In the genomic region with DNA sequence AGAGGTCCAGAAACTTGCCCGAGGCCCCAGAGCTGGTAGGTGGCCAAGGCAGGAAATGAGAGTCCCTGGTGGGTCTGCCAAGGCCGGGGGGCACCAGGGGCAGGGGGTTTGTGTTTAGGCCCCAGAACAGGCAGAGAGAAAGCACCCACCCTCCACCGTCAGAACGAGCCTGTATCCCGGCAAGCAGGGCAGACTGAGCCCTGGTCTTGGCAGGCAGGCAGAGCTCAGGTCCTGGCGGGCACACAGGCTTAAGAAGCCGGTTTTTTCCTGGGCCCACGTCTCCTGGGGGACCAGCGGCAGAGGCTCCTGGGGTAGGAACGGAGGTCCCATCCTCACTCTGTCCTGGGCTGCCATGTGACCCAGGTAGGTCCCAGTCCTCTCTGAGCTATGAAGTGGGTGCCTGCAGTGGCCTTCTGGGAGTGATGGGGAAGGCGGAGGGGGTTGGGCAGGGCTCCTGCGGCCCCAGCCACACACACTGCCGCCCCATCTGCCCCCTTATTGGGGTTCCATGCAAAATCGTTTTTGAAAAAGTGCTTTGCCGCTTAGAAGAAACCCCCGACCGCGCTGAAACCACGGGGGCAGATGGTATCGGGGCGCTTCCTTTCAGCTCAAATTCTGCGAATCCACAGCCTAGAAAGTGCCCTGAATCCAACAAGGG, we compare ENCODE assay signal across 8 cellular contexts. TPM values are rescaled to one million over a fixed set of nuclear protein-coding genes. Genes with fewer than 3 reads are reported as not detected.
DNase-seq lines count a peak whose midpoint lies in the region; ATAC-seq and TF ChIP-seq lines count a peak whose summit lies in the region.

No MANE protein-coding gene starts in this region.

- peak overlapping the region; percentile 94 for H3K27ac ChIP-seq in ACC112 (ENCODE audit: low read depth, low read length)
- no peak overlapping the region for H3K27ac ChIP-seq in OCI-LY7 (ENCODE audit: low read depth, low read length, poor library complexity, severe bottlenecking)
- no peak overlapping the region for H3K27ac ChIP-seq in neuronal stem cell (replicated peaks; ENCODE audit: low read length)

- intact Hi-C loops in OCI-LY7 (cut with micrococcal nuclease; ENCODE audit: unreplicated experiment), result no loop called here

- H3K23ac ChIP-seq in neuronal stem cell (ENCODE audit: low read depth, low read length, poor library complexity), result no peak overlapping the region

- no peak overlapping the region for H3K4ac ChIP-seq in neuronal stem cell (ENCODE audit: low read length)

- H3K4me2 ChIP-seq in OCI-LY7 (ENCODE audit: low read length) (peak overlapping the region; percentile 61), neuronal stem cell (ENCODE audit: insufficient read depth, low read length, poor library complexity, severe bottlenecking) (no peak overlapping the region)

- peaks cover 93% of the 10 kb centered on the region for H3K4me1 ChIP-seq in ACC112 (ENCODE audit: control insufficient read depth, insufficient read depth, low read length, unreplicated experiment)
- H3K4me1 ChIP-seq in OCI-LY7 (ENCODE audit: insufficient read depth, low read length, poor library complexity, severe bottlenecking), result peaks cover 54% of the 10 kb centered on the region
- peaks cover 7 to 10% of the 10 kb centered on the region in 2 donors for H3K4me1 ChIP-seq in neuronal stem cell (ENCODE audit: control insufficient read depth in 2 of 2, insufficient read depth in 1 of 2, low read depth in 1 of 2, low read length in 2 of 2)

- TF ChIP-seq CTCF in OCI-LY7 (conservative IDR thresholded peaks at IDR 0.05; ENCODE audit: low read length), result no peak

- H3K36me3 ChIP-seq in ACC112 (ENCODE audit: insufficient read depth, low read length) (peaks cover 12% of the 10 kb centered on the region), OCI-LY7 (ENCODE audit: insufficient read depth, low read length) (peaks cover 31% of the 10 kb centered on the region), neuronal stem cell (replicated peaks in 1 of 2; ENCODE audit: control insufficient read depth in 2 of 2, insufficient read depth in 2 of 2, low read length in 2 of 2) (no peaks in the 10 kb centered on the region)

- no peak overlapping the region for H2BK5ac ChIP-seq in neuronal stem cell (ENCODE audit: low read length)

- H2BK15ac ChIP-seq in neuronal stem cell (ENCODE audit: low read length), result peak overlapping the region; percentile 32

- peaks cover 6% of the 10 kb centered on the region for H3K79me1 ChIP-seq in neuronal stem cell (ENCODE audit: low read depth, low read length)

- WGBS in neuronal stem cell (ENCODE audit: extremely low coverage in 2 of 2, insufficient read length in 2 of 2, insufficient replicate concordance in 1 of 2), 2 donors, result no CpG with 5 or more reads among the region's 22 CpGs

- POLR2A ChIA-PET in OCI-LY7 (lab: Charles Lee), result no interaction called here

- H3K79me2 ChIP-seq in ACC112 (ENCODE audit: control insufficient read depth, insufficient read depth, low read length, unreplicated experiment) (peaks cover 97% of the 10 kb centered on the region), OCI-LY7 (ENCODE audit: insufficient read depth, low read depth, low read length) (peaks cover 32% of the 10 kb centered on the region)

- no TSS peak for BruUV-seq in OCI-LY7 (replicated peaks; lab: Mats Ljungman, UMichigan)

- no peaks in the 10 kb centered on the region for H3K27me3 ChIP-seq in ACC112 (ENCODE audit: insufficient read depth, low read length)
- H3K27me3 ChIP-seq in neuronal stem cell (ENCODE audit: control insufficient read depth in 3 of 3, insufficient read depth in 3 of 3, low read depth in 1 of 3, low read length in 3 of 3), result no peaks in the 10 kb centered on the region

- H2BK12ac ChIP-seq in neuronal stem cell (ENCODE audit: low read length), result no peak overlapping the region

- no peak for ATAC-seq in GM21723 (IDR thresholded peaks at IDR 0.05; ENCODE audit: unreplicated experiment)

- H2AFZ ChIP-seq in ACC112 (ENCODE audit: low read length, unreplicated experiment), result no peak overlapping the region
- no peak overlapping the region for H2AFZ ChIP-seq in OCI-LY7 (ENCODE audit: low read length)
- no peak overlapping the region for H2AFZ ChIP-seq in neuronal stem cell (ENCODE audit: low read length)

- CTCF ChIA-PET in OCI-LY7 (lab: Charles Lee; ENCODE audit: unreplicated experiment), result no interaction called here

- H3K9me2 ChIP-seq in OCI-LY7 (ENCODE audit: insufficient read depth, low read length), result no peaks in the 10 kb centered on the region

- no peak overlapping the region for H4K8ac ChIP-seq in neuronal stem cell (ENCODE audit: low read depth, low read length)

- no peak overlapping the region for H2AK5ac ChIP-seq in neuronal stem cell (ENCODE audit: low read depth, low read length)

- peak overlapping the region; percentile 70 for H3K18ac ChIP-seq in neuronal stem cell (ENCODE audit: low read length)

- no peak overlapping the region for H3K9ac ChIP-seq in neuronal stem cell (ENCODE audit: low read depth, low read length, poor library complexity)

- H4K20me1 ChIP-seq in OCI-LY7 (ENCODE audit: insufficient read depth, low read length), result 0 out of 2 replicates have a peak, but pooled peaks cover 7% of the 10 kb centered on the region

- H4K91ac ChIP-seq in neuronal stem cell (ENCODE audit: low read depth, low read length, poor library complexity), result no peak overlapping the region

- H2BK120ac ChIP-seq in neuronal stem cell (ENCODE audit: low read depth, low read length), result no peak overlapping the region

- H3K9me3 ChIP-seq in OCI-LY7 (ENCODE audit: low read length) (no peaks in the 10 kb centered on the region), neuronal stem cell (replicated peaks in 1 of 2; ENCODE audit: control insufficient read depth in 2 of 2, insufficient read depth in 1 of 2, low read depth in 1 of 2, low read length in 2 of 2) (no peaks in the 10 kb centered on the region)

- DNase-seq in OCI-LY7 (ENCODE audit: low spot score) (no peak), neuronal stem cell (ENCODE audit: low spot score) (no peak), NCI-H187 treated with DMSO at 0.1 percent for 48 hours (lab: John Stamatoyannopoulos, UW) (no peak), NCI-H510A treated with DMSO at 0.1 percent for 48 hours (lab: John Stamatoyannopoulos, UW) (no peak), NCI-H1092 treated with DMSO at 0.1 percent for 48 hours (lab: John Stamatoyannopoulos, UW) (no peak)
- peak; percentile 46 for DNase-seq in activated naive CD4-positive, alpha-beta T cell treated with anti-CD3 and anti-CD28 coated beads, Interleukin-2, amount 50 U/mL, for 16 hours

- no peak overlapping the region for H3K14ac ChIP-seq in neuronal stem cell (ENCODE audit: low read length)

- H3K4me3 ChIP-seq in ACC112 (ENCODE audit: low read depth, low read length) (peak overlapping the region; percentile 36; the same call in 1 of the 2 replicates), OCI-LY7 (ENCODE audit: low read depth, low read length, poor library complexity, severe bottlenecking) (peak overlapping the region; percentile 27), neuronal stem cell (ENCODE audit: low read length in 2 of 2) (no peak overlapping the region)

RNA-seq across cellular contexts. Expression of a gene that starts 24.2 kb away (rescaled TPM):
- 16.3 and 25.8 TPM in 2 replicates for total RNA-seq in OCI-LY7 (2014; rRNA removed; shearing (Covaris generic))
- 45.9 and 51.3 TPM in 2 replicates for total RNA-seq in OCI-LY7 (2022)
- polyA plus RNA-seq in neuronal stem cell (2013, experiment 1 of 2), result 6.5 TPM
- 6.3 TPM for polyA plus RNA-seq in neuronal stem cell (2013, experiment 2 of 2)

Comparison
In these comparisons a context has a peak if more than half of its experiments do, and no peak if none do; other contexts are left out.
1. H3K4me3 ChIP-seq: peak in ACC112 (single experiment) and OCI-LY7 (single experiment); none in neuronal stem cell (0 of 2).